In the genomic region with DNA sequence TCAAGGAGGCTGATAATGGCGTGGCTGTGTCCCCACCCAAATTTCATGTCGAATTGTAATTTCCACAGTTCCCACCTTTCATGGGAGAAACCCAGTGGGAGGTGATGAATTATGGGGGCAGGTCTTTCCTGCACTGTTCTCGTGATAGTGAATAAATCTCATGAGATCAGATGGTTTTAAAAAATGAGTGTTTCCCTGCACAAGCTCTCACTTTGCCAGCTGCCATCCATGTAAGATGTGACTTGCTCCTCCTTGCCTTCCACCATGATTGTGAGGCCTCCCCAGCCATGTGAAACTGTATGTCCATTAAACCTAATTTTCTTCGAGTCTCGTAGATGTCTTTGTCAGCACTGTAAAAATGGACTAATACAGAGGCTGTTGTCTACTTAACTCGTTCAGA, we compare ENCODE assay signal across 6 cellular contexts.
"Had no signal": no experiment of that assay in that cellular context is flagged by ENCODE, and none has a peak within 500 bp of the region (broad histone marks: within the 10 kb centered on the region; RNA-seq: fewer than 3 reads in every experiment).

No MANE protein-coding gene starts in this region.

- FAIRE-seq: HTR-8/SVneo had no signal

- H3K4me2 ChIP-seq: KMS-11 had no signal

- H3K9ac ChIP-seq: KMS-11 had no signal

- DNase-seq: IMR-90, KBM-7, KG1 had no signal

- H3K27ac ChIP-seq: HL-60, KMS-11 had no signal
